Comparison of ENCODE assay signal across 1 cellular context in the genomic region with DNA sequence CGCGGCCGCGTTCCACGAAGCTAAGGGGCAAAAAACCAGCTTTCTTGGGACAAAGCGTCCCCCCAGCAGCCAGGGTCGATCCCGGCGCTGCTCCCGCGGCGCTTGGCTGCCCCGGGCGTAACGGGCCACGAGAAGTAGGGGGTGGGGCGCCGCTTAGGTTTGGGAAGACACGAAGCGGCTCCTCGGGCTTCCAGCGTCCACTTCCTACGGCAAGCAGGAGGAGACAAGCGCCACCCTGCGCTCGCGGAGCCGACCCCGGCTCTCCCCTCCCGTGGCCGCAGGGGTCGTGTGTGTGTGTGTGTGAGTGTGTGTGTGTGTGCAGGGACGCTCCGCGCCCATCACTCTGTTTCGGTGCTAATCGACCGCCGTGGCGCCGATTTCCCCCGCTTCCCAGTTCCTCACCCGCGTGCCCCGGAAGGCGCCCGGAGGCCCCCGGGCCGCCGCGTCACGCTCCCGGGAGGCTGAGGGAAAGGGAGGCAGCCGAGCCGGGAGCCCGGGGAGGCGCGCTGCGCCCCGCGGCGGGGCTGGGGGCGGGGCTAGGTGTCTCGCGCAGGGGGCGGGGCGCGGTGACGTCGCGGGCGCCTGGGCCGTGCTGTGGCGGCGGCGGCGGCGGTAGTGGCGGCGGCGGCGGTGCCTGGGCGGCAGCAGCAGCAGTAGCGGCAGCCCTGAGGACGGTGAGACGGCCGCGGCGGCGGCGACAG.
TF ChIP-seq lines count a peak whose summit lies in the region.

ERC1 (plus strand) TSS at position 575 of the 701 bp plus-strand sequence. CDS start 36,681 bp downstream, outside the sequence.

TF ChIP-seq in K562, 482 proteins besides CTCF, POLR2A, EP300 and RAD21 (continued from another document and continues in another):
- TF ChIP-seq E2F8 (IDR thresholded peaks at IDR 0.05; ENCODE audit: low read depth, partially characterized antibody) (no peak), SMAD1 (IDR thresholded peaks at IDR 0.05; ENCODE audit: low read depth, low read length, partially characterized antibody) (no peak), THRB (CRISPR knock-in tag; conservative IDR thresholded peaks at IDR 0.05) (no peak; the same call in 1 of the 2 replicates), XRCC3 (IDR thresholded peaks at IDR 0.05) (no peak), MXI1 (IDR thresholded peaks at IDR 0.05; ENCODE audit: low read depth, low read length) (no peak), DACH1 (IDR thresholded peaks at IDR 0.05; ENCODE audit: partially characterized antibody) (no peak), HOXB6 (CRISPR knock-in tag; IDR thresholded peaks at IDR 0.05; ENCODE audit: borderline replicate concordance) (no peak), ZNF639 (CRISPR knock-in tag; conservative IDR thresholded peaks at IDR 0.05 in 1 of 2, IDR thresholded peaks at IDR 0.05 in 1 of 2) (peak in 1 of 2 experiments; percentile 93; a peak in 2 of 4 replicates), ATF1 (CRISPR knock-in tag; IDR thresholded peaks at IDR 0.05) (no peak), ATF1 (tag; IDR thresholded peaks at IDR 0.05) (peak; percentile 87), BRD9 (IDR thresholded peaks at IDR 0.05; ENCODE audit: low read depth, partially characterized antibody) (no peak), TRIM28 (IDR thresholded peaks at IDR 0.05) (no peak), MBD1 (CRISPR knock-in tag; IDR thresholded peaks at IDR 0.05) (no peak), TRIM24 (IDR thresholded peaks at IDR 0.05) (peak in 1 of 2 experiments; percentile 44; a peak in 1 of 4 replicates), ATF7 (IDR thresholded peaks at IDR 0.05) (peak; percentile 70; the same call in 1 of the 2 replicates), SREBF2 (CRISPR knock-in tag; IDR thresholded peaks at IDR 0.05) (no peak), GATAD2A (IDR thresholded peaks at IDR 0.05) (peak; percentile 60; the same call in 1 of the 2 replicates), CREM (IDR thresholded peaks at IDR 0.05; ENCODE audit: low read depth) (no peak; the same call in 1 of the 2 replicates), EZH2 (IDR thresholded peaks at IDR 0.05; ENCODE audit: borderline replicate concordance, low read depth, low read length) (no peak), ZBTB17 (CRISPR knock-in tag; IDR thresholded peaks at IDR 0.05) (0 out of 2 replicates have a peak, but pooled peaks have one; percentile 62), MCM2 (IDR thresholded peaks at IDR 0.05; ENCODE audit: low read depth) (no peak), ZNF263 (CRISPR knock-in tag; IDR thresholded peaks at IDR 0.05; ENCODE audit: borderline replicate concordance) (no peak), TEAD1 (CRISPR knock-in tag; IDR thresholded peaks at IDR 0.05) (no peak; a peak in 1 of 4 replicates), ZNF395 (CRISPR knock-in tag; IDR thresholded peaks at IDR 0.05) (no peak; the same call in 1 of the 2 replicates), SPI1 (IDR thresholded peaks at IDR 0.05; ENCODE audit: borderline replicate concordance, low read depth, low read length) (peak; percentile 12; the same call in 1 of the 2 replicates), SIRT6 (IDR thresholded peaks at IDR 0.05; ENCODE audit: low read depth, low read length) (no peak), BCL6 (CRISPR knock-in tag; IDR thresholded peaks at IDR 0.05) (no peak), SMAD3 (CRISPR knock-in tag; conservative IDR thresholded peaks at IDR 0.05) (no peak), ZNF282 (CRISPR knock-in tag; IDR thresholded peaks at IDR 0.05) (no peak)
- TF ChIP-seq, protein P1, sequence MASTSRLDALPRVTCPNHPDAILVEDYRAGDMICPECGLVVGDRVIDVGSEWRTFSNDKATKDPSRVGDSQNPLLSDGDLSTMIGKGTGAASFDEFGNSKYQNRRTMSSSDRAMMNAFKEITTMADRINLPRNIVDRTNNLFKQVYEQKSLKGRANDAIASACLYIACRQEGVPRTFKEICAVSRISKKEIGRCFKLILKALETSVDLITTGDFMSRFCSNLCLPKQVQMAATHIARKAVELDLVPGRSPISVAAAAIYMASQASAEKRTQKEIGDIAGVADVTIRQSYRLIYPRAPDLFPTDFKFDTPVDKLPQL (IDR thresholded peaks at IDR 0.05; ENCODE audit: extremely low read depth, insufficient read length) = no peak
- TF ChIP-seq, protein P2, sequence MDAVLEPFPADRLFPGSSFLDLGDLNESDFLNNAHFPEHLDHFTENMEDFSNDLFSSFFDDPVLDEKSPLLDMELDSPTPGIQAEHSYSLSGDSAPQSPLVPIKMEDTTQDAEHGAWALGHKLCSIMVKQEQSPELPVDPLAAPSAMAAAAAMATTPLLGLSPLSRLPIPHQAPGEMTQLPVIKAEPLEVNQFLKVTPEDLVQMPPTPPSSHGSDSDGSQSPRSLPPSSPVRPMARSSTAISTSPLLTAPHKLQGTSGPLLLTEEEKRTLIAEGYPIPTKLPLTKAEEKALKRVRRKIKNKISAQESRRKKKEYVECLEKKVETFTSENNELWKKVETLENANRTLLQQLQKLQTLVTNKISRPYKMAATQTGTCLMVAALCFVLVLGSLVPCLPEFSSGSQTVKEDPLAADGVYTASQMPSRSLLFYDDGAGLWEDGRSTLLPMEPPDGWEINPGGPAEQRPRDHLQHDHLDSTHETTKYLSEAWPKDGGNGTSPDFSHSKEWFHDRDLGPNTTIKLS (IDR thresholded peaks at IDR 0.05; ENCODE audit: borderline replicate concordance, low read depth) = peak; percentile 72; the same call in 1 of the 2 replicates
